Comparison of ENCODE assay signal across 20 cellular contexts in genomic region chr9:8769153-8769552, GRCh38.
DNase-seq lines count a peak whose midpoint lies in the region; ATAC-seq, FAIRE-seq and TF ChIP-seq lines count a peak whose summit lies in the region.
"Had no signal": no experiment of that assay in that cellular context is flagged by ENCODE, and none has a peak within 500 bp of the region (broad histone marks: within the 10 kb centered on the region; RNA-seq: fewer than 3 reads in every experiment).

No MANE protein-coding gene starts in this region.

- H3K27me3 ChIP-seq in GM23248 (replicated peaks; ENCODE audit: insufficient read depth): no peaks in the 10 kb centered on the region
- H3K27me3 ChIP-seq: Peyer's patch, SJSA1 had no signal

- 3 to 4% methylated on average over 4 of the region's 4 CpGs for WGBS in GM23248 (ENCODE audit: low coverage in 1 of 2, low lambda C conversion rate in 2 of 2, missing lambda C conversion rate in 2 of 2), 2 experiments

- no peaks in the 10 kb centered on the region for H4K20me1 ChIP-seq in GM23248 (ENCODE audit: insufficient read depth)

- peak overlapping the region; percentile 19 to 61 for H3K4me3 ChIP-seq in kidney (ENCODE audit: low read length in 2 of 2)
- no peak overlapping the region for H3K4me3 ChIP-seq in GM23248
- H3K4me3 ChIP-seq: A549, Peyer's patch, SJSA1 had no signal

- no peaks in the 10 kb centered on the region for H3K27me3 Mint-ChIP-seq in progenitor cell of endocrine pancreas
- H3K27me3 Mint-ChIP-seq: CD4-positive, alpha-beta memory T cell; T-helper 17 cell had no signal

- H3K36me3 Mint-ChIP-seq in progenitor cell of endocrine pancreas (ENCODE audit: insufficient read depth): peaks cover 2% of the 10 kb centered on the region
- H3K36me3 Mint-ChIP-seq: CD4-positive, alpha-beta memory T cell had no signal

- TF ChIP-seq CTCF in kidney (IDR thresholded peaks at IDR 0.05; ENCODE audit: borderline replicate concordance, extremely low read depth, insufficient read depth) (no peak), progenitor cell of endocrine pancreas (IDR thresholded peaks at IDR 0.05; ENCODE audit: unreplicated experiment) (no peak)

- intact Hi-C loops in kidney (cut with DNase I): no loop called here

- DNase-seq in NCI-H1417 (lab: John Stamatoyannopoulos, UW) (peak in 2 of 3 experiments; percentile 5 to 50), NCI-H1417 treated with DMSO at 0.1 percent for 48 hours (lab: John Stamatoyannopoulos, UW) (no peak), NCI-H69 (lab: John Stamatoyannopoulos, UW) (peak; percentile 46), kidney (no peak), progenitor cell of endocrine pancreas (ENCODE audit: low spot score, unreplicated experiment) (no peak), HCEC 1CT (no peak), GM23248 (no peak)
- DNase-seq: CD4-positive, alpha-beta memory T cell; DND-41; Kasumi-1; MM.1S; NCI-H187 treated with DMSO at 0.1 percent for 48 hours; NCI-H2171 treated with DMSO at 0.1 percent for 48 hours; NCI-H510A; Peyer's patch; T-helper 17 cell had no signal

- H3K27ac ChIP-seq in kidney (ENCODE audit: low read depth in 2 of 2, low read length in 2 of 2) (no peak overlapping the region), GM23248 (no peak overlapping the region)
- H3K27ac ChIP-seq: A549, Peyer's patch, SJSA1 had no signal

- no peak overlapping the region for H3K4me3 Mint-ChIP-seq in progenitor cell of endocrine pancreas (ENCODE audit: low read depth)
- H3K4me3 Mint-ChIP-seq: CD4-positive, alpha-beta memory T cell; T-helper 17 cell had no signal

- no peak overlapping the region for H2AFZ ChIP-seq in GM23248

- ATAC-seq in HG03342 (IDR thresholded peaks at IDR 0.05; ENCODE audit: unreplicated experiment): no peak
- ATAC-seq: A549, T-helper 17 cell had no signal

- H3K9ac ChIP-seq in kidney (ENCODE audit: low read length in 2 of 2) (no peak overlapping the region), GM23248 (no peak overlapping the region)

- no peaks in the 10 kb centered on the region for H3K79me2 ChIP-seq in GM23248 (ENCODE audit: insufficient read depth)

- FAIRE-seq in kidney (lab: Jason Lieb, UNC): no peak
- FAIRE-seq: A549, HTR-8/SVneo had no signal

- H3K4me1 ChIP-seq in kidney (ENCODE audit: control insufficient read depth in 1 of 2, insufficient read depth in 1 of 2, low read depth in 1 of 2, low read length in 2 of 2) (no peaks in the 10 kb centered on the region), GM23248 (ENCODE audit: insufficient read depth) (no peaks in the 10 kb centered on the region)
- H3K4me1 ChIP-seq: A549, Peyer's patch, SJSA1 had no signal

- in situ Hi-C loops in GM23248 (cut with MboI): no loop called here

- H3K4me1 Mint-ChIP-seq in progenitor cell of endocrine pancreas (ENCODE audit: low read depth): peaks cover 8% of the 10 kb centered on the region
- H3K4me1 Mint-ChIP-seq: CD4-positive, alpha-beta memory T cell; T-helper 17 cell had no signal

- H3K27ac Mint-ChIP-seq in progenitor cell of endocrine pancreas: peak overlapping the region; percentile 58
- H3K27ac Mint-ChIP-seq: CD4-positive, alpha-beta memory T cell; T-helper 17 cell had no signal

- no peaks in the 10 kb centered on the region for H3K9me2 ChIP-seq in GM23248 (ENCODE audit: insufficient read depth)

- no peaks in the 10 kb centered on the region for H3F3A ChIP-seq in GM23248 (ENCODE audit: insufficient read depth)

- H3K36me3 ChIP-seq in kidney (ENCODE audit: control insufficient read depth in 1 of 2, insufficient read depth in 2 of 2, low read length in 2 of 2): no peaks in the 10 kb centered on the region
- H3K36me3 ChIP-seq in GM23248 (ENCODE audit: low read depth): no peaks in the 10 kb centered on the region
- H3K36me3 ChIP-seq: Peyer's patch, SJSA1 had no signal

- no peak overlapping the region for H3K4me2 ChIP-seq in GM23248 (ENCODE audit: unreplicated experiment)
- H3K4me2 ChIP-seq: A549 had no signal

- no peaks in the 10 kb centered on the region for H3K9me3 Mint-ChIP-seq in progenitor cell of endocrine pancreas (ENCODE audit: low read depth)
- H3K9me3 Mint-ChIP-seq: CD4-positive, alpha-beta memory T cell had no signal

- H3K9me3 ChIP-seq in kidney (ENCODE audit: control insufficient read depth in 1 of 2, low read length in 2 of 2): no peaks in the 10 kb centered on the region
- H3K9me3 ChIP-seq in GM23248 (ENCODE audit: low read depth): no peaks in the 10 kb centered on the region
- H3K9me3 ChIP-seq: A549, Peyer's patch, SJSA1 had no signal

Comparison
In these comparisons a context has a peak if more than half of its experiments do, and no peak if none do; other contexts are left out.
1. DNase-seq: peak in NCI-H1417 (2 of 3) and NCI-H69 (single experiment); none in NCI-H1417 treated with DMSO at 0.1 percent for 48 hours (single experiment), kidney (single experiment), progenitor cell of endocrine pancreas (single experiment), HCEC 1CT (single experiment) and GM23248 (single experiment).